In genomic region chr16:30956601-30957455, GRCh38 we compare ENCODE assay signal across 8 cellular contexts. TPM values are rescaled to one million over a fixed set of nuclear protein-coding genes. Genes with fewer than 3 reads are reported as not detected.
DNase-seq lines count a peak whose midpoint lies in the region; ATAC-seq and TF ChIP-seq lines count a peak whose summit lies in the region.

No MANE protein-coding gene starts in this region.

- H3K27me3 Mint-ChIP-seq in CD14-positive monocyte (ENCODE audit: low read depth in 3 of 3) (peaks cover 0 to 1% (median 0%) of the 10 kb centered on the region in 3 donors), nephron (ENCODE audit: low read depth) (no peaks in the 10 kb centered on the region)
- no peaks in the 10 kb centered on the region for H3K27me3 Mint-ChIP-seq in activated T-helper 17 cell treated with anti-CD3 and anti-CD28 coated beads, Interleukin-2, amount 50 U/mL, for 72 hours
- H3K27me3 Mint-ChIP-seq in stimulated activated naive CD8-positive, alpha-beta T cell treated with anti-CD3 and anti-CD28 coated beads, Interleukin-15, Interleukin-2, amounts not matched to agents 100 ng/mL and 50 ng/mL, for 24 hours = no peaks in the 10 kb centered on the region

- peak; percentile 51 for ATAC-seq in GM19452 (IDR thresholded peaks at IDR 0.05; ENCODE audit: unreplicated experiment)
- ATAC-seq in activated T-helper 17 cell treated with anti-CD3 and anti-CD28 coated beads, Interleukin-2, amount 50 U/mL, for 72 hours (replicated peaks) = peak; percentile 83

- no peaks in the 10 kb centered on the region for H3K9me3 ChIP-seq in HUES6 (ENCODE audit: control insufficient read depth, insufficient read depth, low read depth, low read length)

- H3K27ac ChIP-seq in HUES6 (ENCODE audit: low read depth, low read length) = peak overlapping the region; percentile 100

- TF ChIP-seq CTCF in CD14-positive monocyte (IDR thresholded peaks at IDR 0.05) (no peak), nephron (IDR thresholded peaks at IDR 0.05; ENCODE audit: unreplicated experiment in 3 of 3) (peak in 2 of 3 experiments; percentile 19 to 52)

- peaks cover 26 to 45% of the 10 kb centered on the region in 2 donors for H3K36me3 Mint-ChIP-seq in CD14-positive monocyte
- peaks cover 45% of the 10 kb centered on the region for H3K36me3 Mint-ChIP-seq in activated T-helper 17 cell treated with anti-CD3 and anti-CD28 coated beads, Interleukin-2, amount 50 U/mL, for 72 hours (ENCODE audit: low read depth)
- peaks cover 23% of the 10 kb centered on the region for H3K36me3 Mint-ChIP-seq in nephron (ENCODE audit: low read depth)
- H3K36me3 Mint-ChIP-seq in stimulated activated naive CD8-positive, alpha-beta T cell treated with anti-CD3 and anti-CD28 coated beads, Interleukin-15, Interleukin-2, amounts not matched to agents 100 ng/mL and 50 ng/mL, for 24 hours (ENCODE audit: low read depth) = peaks cover 27% of the 10 kb centered on the region

- H3K9me3 Mint-ChIP-seq in CD14-positive monocyte (peaks cover 0 to 2% (median 0%) of the 10 kb centered on the region in 7 donors), nephron (no peaks in the 10 kb centered on the region)
- no peaks in the 10 kb centered on the region for H3K9me3 Mint-ChIP-seq in activated T-helper 17 cell treated with anti-CD3 and anti-CD28 coated beads, Interleukin-2, amount 50 U/mL, for 72 hours
- no peaks in the 10 kb centered on the region for H3K9me3 Mint-ChIP-seq in stimulated activated naive CD8-positive, alpha-beta T cell treated with anti-CD3 and anti-CD28 coated beads, Interleukin-15, Interleukin-2, amounts not matched to agents 100 ng/mL and 50 ng/mL, for 24 hours

- H3K27me3 ChIP-seq in HUES6 (ENCODE audit: control insufficient read depth, insufficient read depth, low read length) = no peaks in the 10 kb centered on the region

- DNase-seq in CD14-positive monocyte (ENCODE audit: low spot score) = peak; percentile 80
- DNase-seq in RKO (ENCODE audit: low spot score) = peak; percentile 91
- DNase-seq in fibroblast of peridontal ligament (ENCODE audit: extremely low read depth) = peak; percentile 80

- intact Hi-C loops in CD14-positive monocyte (cut with micrococcal nuclease) = loop anchor here in 1 of 2 donors (2.0 to 10.0 kb wide), 2 partner anchors 34 to 138 kb away; partner anchors contain the start of genes FBXL19 and VKORC1

- H3K4me1 ChIP-seq in HUES6 (ENCODE audit: control insufficient read depth, insufficient read depth, low read length) = peaks cover 6% of the 10 kb centered on the region; the same call in 1 of the 2 replicates

- peak overlapping the region; percentile 100 for H3K9ac ChIP-seq in HUES6 (ENCODE audit: low read length)

- peaks cover 17% of the 10 kb centered on the region for H3K4me1 Mint-ChIP-seq in CD14-positive monocyte
- peaks cover 17% of the 10 kb centered on the region for H3K4me1 Mint-ChIP-seq in activated T-helper 17 cell treated with anti-CD3 and anti-CD28 coated beads, Interleukin-2, amount 50 U/mL, for 72 hours
- peaks cover 27% of the 10 kb centered on the region for H3K4me1 Mint-ChIP-seq in nephron
- H3K4me1 Mint-ChIP-seq in stimulated activated naive CD8-positive, alpha-beta T cell treated with anti-CD3 and anti-CD28 coated beads, Interleukin-15, Interleukin-2, amounts not matched to agents 100 ng/mL and 50 ng/mL, for 24 hours (ENCODE audit: low read depth) = peaks cover 39% of the 10 kb centered on the region

- H3K4me3 ChIP-seq in HUES6 (ENCODE audit: low read depth, low read length) = peak overlapping the region; percentile 84

- H3K36me3 ChIP-seq in HUES6 (ENCODE audit: control insufficient read depth, insufficient read depth, low read length) = peaks cover 32% of the 10 kb centered on the region

- H3K27ac Mint-ChIP-seq in CD14-positive monocyte = peak overlapping the region; percentile 96 to 99 (median 99)
- peak overlapping the region; percentile 98 for H3K27ac Mint-ChIP-seq in activated T-helper 17 cell treated with anti-CD3 and anti-CD28 coated beads, Interleukin-2, amount 50 U/mL, for 72 hours
- peak overlapping the region; percentile 100 for H3K27ac Mint-ChIP-seq in nephron
- peak overlapping the region; percentile 100 for H3K27ac Mint-ChIP-seq in stimulated activated naive CD8-positive, alpha-beta T cell treated with anti-CD3 and anti-CD28 coated beads, Interleukin-15, Interleukin-2, amounts not matched to agents 100 ng/mL and 50 ng/mL, for 24 hours

- peak overlapping the region; percentile 90 to 95 for H3K4me3 Mint-ChIP-seq in CD14-positive monocyte
- H3K4me3 Mint-ChIP-seq in activated T-helper 17 cell treated with anti-CD3 and anti-CD28 coated beads, Interleukin-2, amount 50 U/mL, for 72 hours = peak overlapping the region; percentile 91
- H3K4me3 Mint-ChIP-seq in nephron = peak overlapping the region; percentile 95 to 98 (median 97)
- peak overlapping the region; percentile 92 for H3K4me3 Mint-ChIP-seq in stimulated activated naive CD8-positive, alpha-beta T cell treated with anti-CD3 and anti-CD28 coated beads, Interleukin-15, Interleukin-2, amounts not matched to agents 100 ng/mL and 50 ng/mL, for 24 hours

RNA-seq across cellular contexts. Expression of gene SETD1A, which starts 0.7 kb away (rescaled TPM):
- polyA plus RNA-seq in CD14-positive monocyte = 1 to 10 TPM in 1 of 2 donors, under 1 TPM in 1; 0.16 to 1.3 TPM
- 10 to 100 TPM; 27.5 to 33.7 TPM for total RNA-seq in activated T-helper 17 cell treated with anti-CD3 and anti-CD28 coated beads, Interleukin-2, amount 50 U/mL, for 72 hours

RNA-seq across cellular contexts. Expression of gene ORAI3, which starts 8.0 kb away (rescaled TPM):
- polyA plus RNA-seq in CD14-positive monocyte = 10 to 100 TPM; 76.8 to 80.3 TPM
- total RNA-seq in activated T-helper 17 cell treated with anti-CD3 and anti-CD28 coated beads, Interleukin-2, amount 50 U/mL, for 72 hours = 10 to 100 TPM; 12.4 to 25.8 TPM

RNA-seq across cellular contexts. Expression of gene HSD3B7, which starts 28.2 kb away (rescaled TPM):
- polyA plus RNA-seq in CD14-positive monocyte = 1 to 10 TPM in 1 of 2 donors, under 1 TPM in 1; 0.89 to 4.3 TPM
- total RNA-seq in activated T-helper 17 cell treated with anti-CD3 and anti-CD28 coated beads, Interleukin-2, amount 50 U/mL, for 72 hours = 1 to 10 TPM; 8.8 TPM

RNA-seq across cellular contexts. Expression of gene FBXL19, which starts 33.5 kb away (rescaled TPM):
- polyA plus RNA-seq in CD14-positive monocyte = under 1 TPM in 1 of 2 donors, not detected in 1; 0.14 TPM
- total RNA-seq in activated T-helper 17 cell treated with anti-CD3 and anti-CD28 coated beads, Interleukin-2, amount 50 U/mL, for 72 hours = 10 to 100 TPM; 32.2 to 40.7 TPM

RNA-seq across cellular contexts. Expression of gene STX1B, which starts 53.6 kb away (rescaled TPM):
- polyA plus RNA-seq in CD14-positive monocyte = not detected
- total RNA-seq in activated T-helper 17 cell treated with anti-CD3 and anti-CD28 coated beads, Interleukin-2, amount 50 U/mL, for 72 hours = under 1 TPM; 0.17 to 0.95 TPM

Comparison
In these comparisons a context has a peak if more than half of its experiments do, and no peak if none do; other contexts are left out.
1. Peak in every context shown above with its lines: DNase-seq, ATAC-seq, H3K4me3 ChIP-seq and H3K27ac ChIP-seq.